In genomic region chr14:77337255-77337654, GRCh38 we compare ENCODE assay signal across 2 cellular contexts. TPM values are rescaled to one million over a fixed set of nuclear protein-coding genes. Genes with fewer than 3 reads are reported as not detected.
"Had no signal": no experiment of that assay in that cellular context is flagged by ENCODE, and none has a peak within 500 bp of the region (broad histone marks: within the 10 kb centered on the region; RNA-seq: fewer than 3 reads in every experiment).

No MANE protein-coding gene starts in this region.

RNA-seq across cellular contexts. Expression of gene SAMD15, which starts 39.9 kb away (rescaled TPM):
- total RNA-seq: activated naive CD8-positive, alpha-beta T cell treated with anti-CD3 and anti-CD28 coated beads, Interleukin-2, amount 10 ng/mL, durations not matched to agents 7 days and 5 days; ascending aorta had no signal
